9 cellular contexts compared by ENCODE assay signal in genomic region chr19:50695251-50696064, GRCh38. TPM values are rescaled to one million over a fixed set of nuclear protein-coding genes. Genes with fewer than 3 reads are reported as not detected.
DNase-seq lines count a peak whose midpoint lies in the region; ATAC-seq and TF ChIP-seq lines count a peak whose summit lies in the region.
"Had no signal": no experiment of that assay in that cellular context is flagged by ENCODE, and none has a peak within 500 bp of the region (broad histone marks: within the 10 kb centered on the region; RNA-seq: fewer than 3 reads in every experiment).

No MANE protein-coding gene starts in this region.

- ATAC-seq in left cardiac atrium = peak; percentile 44 to 58
- peak; percentile 24 for ATAC-seq in foreskin keratinocyte
- no peak for ATAC-seq in GM19351 (IDR thresholded peaks at IDR 0.05; ENCODE audit: unreplicated experiment)
- ATAC-seq in GM19397 (IDR thresholded peaks at IDR 0.05; ENCODE audit: unreplicated experiment) = no peak
- no peak for ATAC-seq in HG02642 (IDR thresholded peaks at IDR 0.05; ENCODE audit: poor library complexity, unreplicated experiment)

- H3K27ac ChIP-seq in right atrium auricular region (no peak overlapping the region), foreskin keratinocyte (no peak overlapping the region), urinary bladder (ENCODE audit: low read depth) (no peak overlapping the region)

- H3K4me1 ChIP-seq in right atrium auricular region (peaks cover 0 to 4% of the 10 kb centered on the region in 2 donors), foreskin keratinocyte (no peaks in the 10 kb centered on the region), urinary bladder (ENCODE audit: insufficient read depth) (no peaks in the 10 kb centered on the region)
- H3K4me1 ChIP-seq: Caco-2 had no signal

- DNase-seq in left cardiac atrium (no peak), right atrium auricular region (ENCODE audit: low spot score) (no peak), OCI-M1 (lab: John Stamatoyannopoulos, UW) (peak; percentile 24), foreskin keratinocyte (no peak)

- H3K9me3 ChIP-seq in right atrium auricular region = no peaks in the 10 kb centered on the region
- H3K9me3 ChIP-seq: Caco-2 had no signal

- 2% methylated on average over 76 of the region's 78 CpGs for WGBS in urinary bladder

- H3K36me3 ChIP-seq in right atrium auricular region (no peaks in the 10 kb centered on the region), urinary bladder (ENCODE audit: insufficient read depth) (no peaks in the 10 kb centered on the region)

- H3K4me3 ChIP-seq in right atrium auricular region (no peak overlapping the region), urinary bladder (ENCODE audit: low read depth, low read length) (peak overlapping the region; percentile 11)

- H3K27me3 ChIP-seq in right atrium auricular region = peaks cover 8 to 25% of the 10 kb centered on the region in 2 donors
- peaks cover 41% of the 10 kb centered on the region for H3K27me3 ChIP-seq in foreskin keratinocyte

- TF ChIP-seq CTCF in right atrium auricular region (IDR thresholded peaks at IDR 0.05) (no peak), foreskin keratinocyte (conservative IDR thresholded peaks at IDR 0.05) (no peak)

- intact Hi-C loops in left cardiac atrium (cut with DNase I) = no loop called here

RNA-seq across cellular contexts. Expression of gene SHANK1, which starts 24.1 kb away (rescaled TPM):
- total RNA-seq in left cardiac atrium = 1 to 10 TPM in 1 of 2 donors, under 1 TPM in 1; 0.62 to 1.2 TPM
- 1 to 10 TPM in 1 of 2 donors, under 1 TPM in 1; 0.56 to 1.8 TPM for total RNA-seq in right atrium auricular region
- 0.21 and 0.37 TPM in 2 replicates for total RNA-seq in foreskin keratinocyte
- polyA plus RNA-seq in foreskin keratinocyte = 0.08 and 0.15 TPM in 2 replicates
- 4.3 TPM for total RNA-seq in urinary bladder
- 0.60 TPM for polyA plus RNA-seq in urinary bladder
- total RNA-seq: Caco-2 had no signal

RNA-seq across cellular contexts. Expression of gene CLEC11A, which starts 27.7 kb away (rescaled TPM):
- 1 to 10 TPM; 8.4 to 9.6 TPM for total RNA-seq in left cardiac atrium
- 10 to 100 TPM; 10.3 to 13.8 TPM for total RNA-seq in right atrium auricular region
- total RNA-seq in foreskin keratinocyte = 1.7 and 2.1 TPM in 2 replicates
- polyA plus RNA-seq in foreskin keratinocyte = 3.0 and 4.9 TPM in 2 replicates
- total RNA-seq in urinary bladder = 32.4 TPM
- polyA plus RNA-seq in urinary bladder = 43.7 TPM

RNA-seq across cellular contexts. Expression of gene C19orf81, which starts 46.2 kb away (rescaled TPM):
- 1 to 10 TPM; 1.3 to 2.0 TPM for total RNA-seq in left cardiac atrium
- total RNA-seq in right atrium auricular region = 1 to 10 TPM in 1 of 2 donors, not detected in 1; 4.6 TPM
- not detected in 2 replicates for total RNA-seq in foreskin keratinocyte
- 0.21 TPM in 1 of 2 replicates, not detected in the other for polyA plus RNA-seq in foreskin keratinocyte
- not detected for total RNA-seq in urinary bladder
- polyA plus RNA-seq in urinary bladder = 0.94 TPM

RNA-seq across cellular contexts. Expression of gene SYT3, which starts 55.8 kb away (rescaled TPM):
- under 1 TPM; 0.24 to 0.52 TPM for total RNA-seq in left cardiac atrium
- under 1 TPM; 0.19 to 0.59 TPM for total RNA-seq in right atrium auricular region
- total RNA-seq in foreskin keratinocyte = not detected in 2 replicates
- not detected in 2 replicates for polyA plus RNA-seq in foreskin keratinocyte
- 0.16 TPM for total RNA-seq in urinary bladder
- polyA plus RNA-seq in urinary bladder = 0.32 TPM

Comparison
In these comparisons a context has a peak if more than half of its experiments do, and no peak if none do; other contexts are left out.
1. ATAC-seq: peak in left cardiac atrium (2 of 2) and foreskin keratinocyte (single experiment); none in GM19351 (single experiment), GM19397 (single experiment) and HG02642 (single experiment).